Comparison of ENCODE assay signal across 21 cellular contexts in genomic region chr2:8926356-8926755, GRCh38.
DNase-seq lines count a peak whose midpoint lies in the region; ATAC-seq and TF ChIP-seq lines count a peak whose summit lies in the region.
"Had no signal": no experiment of that assay in that cellular context is flagged by ENCODE, and none has a peak within 500 bp of the region (broad histone marks: within the 10 kb centered on the region; RNA-seq: fewer than 3 reads in every experiment).

No MANE protein-coding gene starts in this region.

- peaks cover under 1% of the 10 kb centered on the region; the same call in 1 of the 2 replicates for H3K36me3 ChIP-seq in MG63
- H3K36me3 ChIP-seq: breast epithelium, suprapubic skin had no signal

- DNase-seq in amygdala (lab: John Stamatoyannopoulos, UW), result peak in 53 of 56 donors; percentile 3 to 92 (median 68)
- DNase-seq in endothelial cell (ENCODE audit: low spot score), result no peak
- DNase-seq in nephron progenitor cell, result peak; percentile 17
- peak; percentile 93 for DNase-seq in superior temporal gyrus (ENCODE audit: extremely low spot score)
- no peak for DNase-seq in foreskin fibroblast
- no peak for DNase-seq in MG63
- DNase-seq in activated T-cell treated with anti-CD3 and anti-CD28 coated beads, Interleukin-2, amount 50 U/mL, for 4 hours, result no peak
- DNase-seq: activated CD8-positive, alpha-beta memory T cell treated with anti-CD3 and anti-CD28 coated beads, Interleukin-2, amount 50 U/mL, for 4 hours; CD8-positive, alpha-beta T cell; HFFc6; islet precursor cell; naive B cell; NCI-H1694; NCI-H526 treated with DMSO at 0.1 percent for 48 hours; RPMI8226; WERI-Rb-1 had no signal

- H3K9me3 ChIP-seq in MG63, result no peaks in the 10 kb centered on the region
- H3K9me3 ChIP-seq: breast epithelium, suprapubic skin had no signal

- no peaks in the 10 kb centered on the region for H3K27me3 Mint-ChIP-seq in endothelial cell (ENCODE audit: unreplicated experiment)
- no peaks in the 10 kb centered on the region for H3K27me3 Mint-ChIP-seq in nephron progenitor cell (ENCODE audit: low read depth, poor library complexity)
- no peaks in the 10 kb centered on the region for H3K27me3 Mint-ChIP-seq in activated T-cell treated with anti-CD3 and anti-CD28 coated beads, Interleukin-2, amount 50 U/mL, for 4 hours (ENCODE audit: low read depth)
- H3K27me3 Mint-ChIP-seq: dendritic cell treated with granulocyte-macrophage colony-stimulating factor and Interleukin-4, amounts not matched to agents 40 ng/mL and 50 ng/mL, for 4 days; naive B cell had no signal

- H3K9me3 Mint-ChIP-seq in endothelial cell (ENCODE audit: unreplicated experiment), result no peaks in the 10 kb centered on the region
- peaks cover 11% of the 10 kb centered on the region for H3K9me3 Mint-ChIP-seq in nephron progenitor cell
- H3K9me3 Mint-ChIP-seq in activated T-cell treated with anti-CD3 and anti-CD28 coated beads, Interleukin-2, amount 50 U/mL, for 4 hours, result no peaks in the 10 kb centered on the region
- H3K9me3 Mint-ChIP-seq: CD8-positive, alpha-beta T cell; dendritic cell treated with granulocyte-macrophage colony-stimulating factor and Interleukin-4, amounts not matched to agents 40 ng/mL and 50 ng/mL, for 4 days; HFFc6; T-helper 2 cell treated with Interferon-gamma antibody and Interleukin-4, amounts not matched to agents 5 μg/mL and 100 μg/mL, for 36 hours had no signal

- H3K4me3 ChIP-seq in foreskin fibroblast (ENCODE audit: low read depth in 1 of 2, low read length in 2 of 2), result no peak overlapping the region
- H3K4me3 ChIP-seq in MG63, result no peak overlapping the region
- H3K4me3 ChIP-seq: breast epithelium, suprapubic skin had no signal

- TF ChIP-seq CTCF in endothelial cell (IDR thresholded peaks at IDR 0.05; ENCODE audit: unreplicated experiment) (no peak), nephron progenitor cell (IDR thresholded peaks at IDR 0.05) (no peak), foreskin fibroblast (IDR thresholded peaks at IDR 0.05; ENCODE audit: low read depth, low read length) (no peak)

- H3K27ac Mint-ChIP-seq in endothelial cell (ENCODE audit: unreplicated experiment), result peak overlapping the region; percentile 34
- H3K27ac Mint-ChIP-seq in nephron progenitor cell, result peak overlapping the region; percentile 93
- H3K27ac Mint-ChIP-seq: CD8-positive, alpha-beta T cell; dendritic cell treated with granulocyte-macrophage colony-stimulating factor and Interleukin-4, amounts not matched to agents 40 ng/mL and 50 ng/mL, for 4 days; HFFc6; naive B cell; T-helper 2 cell treated with Interferon-gamma antibody and Interleukin-4, amounts not matched to agents 5 μg/mL and 100 μg/mL, for 36 hours had no signal

- peak overlapping the region; percentile 56 for H3K4me3 Mint-ChIP-seq in endothelial cell (ENCODE audit: unreplicated experiment)
- H3K4me3 Mint-ChIP-seq in nephron progenitor cell, result peak overlapping the region; percentile 18
- H3K4me3 Mint-ChIP-seq in activated T-cell treated with anti-CD3 and anti-CD28 coated beads, Interleukin-2, amount 50 U/mL, for 4 hours, result no peak overlapping the region
- H3K4me3 Mint-ChIP-seq: CD8-positive, alpha-beta T cell; dendritic cell treated with granulocyte-macrophage colony-stimulating factor and Interleukin-4, amounts not matched to agents 40 ng/mL and 50 ng/mL, for 4 days; HFFc6; naive B cell; T-helper 2 cell treated with Interferon-gamma antibody and Interleukin-4, amounts not matched to agents 5 μg/mL and 100 μg/mL, for 36 hours had no signal

- no peaks in the 10 kb centered on the region for H3K27me3 ChIP-seq in MG63
- H3K27me3 ChIP-seq: breast epithelium, suprapubic skin had no signal

- no peak for ATAC-seq in activated T-cell treated with anti-CD3 and anti-CD28 coated beads, Interleukin-2, amount 50 U/mL, for 4 hours
- ATAC-seq: CD8-positive, alpha-beta T cell; SK-N-SH treated with all-trans-retinoic acid at 6 μM for 48 hours had no signal

- H3K4me1 Mint-ChIP-seq in endothelial cell (ENCODE audit: unreplicated experiment), result peaks cover 45% of the 10 kb centered on the region
- H3K4me1 Mint-ChIP-seq in nephron progenitor cell, result peaks cover 54% of the 10 kb centered on the region
- no peaks in the 10 kb centered on the region for H3K4me1 Mint-ChIP-seq in activated T-cell treated with anti-CD3 and anti-CD28 coated beads, Interleukin-2, amount 50 U/mL, for 4 hours (ENCODE audit: low read depth)
- H3K4me1 Mint-ChIP-seq: naive B cell had no signal

- H3K36me3 Mint-ChIP-seq in endothelial cell (ENCODE audit: low read depth, unreplicated experiment) (peaks cover 28% of the 10 kb centered on the region), nephron progenitor cell (ENCODE audit: low read depth) (peaks cover 43% of the 10 kb centered on the region)
- H3K36me3 Mint-ChIP-seq in activated T-cell treated with anti-CD3 and anti-CD28 coated beads, Interleukin-2, amount 50 U/mL, for 4 hours (ENCODE audit: insufficient read depth), result no peaks in the 10 kb centered on the region
- H3K36me3 Mint-ChIP-seq: CD8-positive, alpha-beta T cell; naive B cell had no signal

Comparison
In these comparisons a context has a peak if more than half of its experiments do, and no peak if none do; other contexts are left out.
1. DNase-seq: peak in amygdala (53 of 56), nephron progenitor cell (single experiment) and superior temporal gyrus (single experiment); none in endothelial cell (single experiment), foreskin fibroblast (0 of 2), MG63 (single experiment) and activated T-cell treated with anti-CD3 and anti-CD28 coated beads, Interleukin-2, amount 50 U/mL, for 4 hours (single experiment).